ENCODE assay signal across 9 cellular contexts in genomic region chr14:69695664-69696527, GRCh38.
A peak's percentile ranks its signal among the peaks of the same experiment; 100 is the strongest.
DNase-seq lines count a peak whose midpoint lies in the region; ATAC-seq and TF ChIP-seq lines count a peak whose summit lies in the region.
"Had no signal": no experiment of that assay in that cellular context is flagged by ENCODE, and none has a peak within 500 bp of the region (broad histone marks: within the 10 kb centered on the region; RNA-seq: fewer than 3 reads in every experiment).

No MANE protein-coding gene starts in this region.

- WGBS in ectodermal cell, 2 experiments, result 42 to 48% methylated on average over 2 of the region's 2 CpGs

- H3K36me3 Mint-ChIP-seq in naive B cell, result peaks cover 0 to 6% of the 10 kb centered on the region in 2 donors

- H4K20me1 ChIP-seq in BLaER1 treated with 17β-estradiol and CSF1 and Interleukin-3, amounts not matched to agents 10 nM and 100 nM, result peaks cover 0 to 97% (median 6%) of the 10 kb centered on the region in 11 experiments; a peak in 9 of 22 replicates

- ATAC-seq in naive B cell (ENCODE audit: low read depth in 2 of 2) (peak; percentile 66 to 69), HG03280 (IDR thresholded peaks at IDR 0.05; ENCODE audit: unreplicated experiment) (no peak), HG02870 (IDR thresholded peaks at IDR 0.05; ENCODE audit: unreplicated experiment) (no peak)

- CTCF ChIA-PET in HEK293 (lab: Yijun Ruan, JAX), result no interaction called here

- H3K4me3 ChIP-seq in BLaER1 treated with 17β-estradiol and CSF1 and Interleukin-3, amounts not matched to agents 10 nM and 100 nM, result peak overlapping the region in 1 of 10 experiments; percentile 9; a peak in 1 of 20 replicates
- no peak overlapping the region for H3K4me3 ChIP-seq in HEK293 (ENCODE audit: low read depth, low read length)
- H3K4me3 ChIP-seq in ectodermal cell (ENCODE audit: insufficient read depth, low read depth, low read length), result no peak overlapping the region

- H3K4me1 Mint-ChIP-seq in naive B cell, result peaks cover 81 to 98% (median 92%) of the 10 kb centered on the region in 3 donors

- H3K27me3 ChIP-seq in BLaER1 treated with 17β-estradiol and CSF1 and Interleukin-3, amounts not matched to agents 10 nM and 100 nM, result no peaks in the 10 kb centered on the region
- no peaks in the 10 kb centered on the region for H3K27me3 ChIP-seq in ectodermal cell (ENCODE audit: control insufficient read depth, insufficient read depth, low read length, poor library complexity, severe bottlenecking)

- no peaks in the 10 kb centered on the region for H3K9me3 ChIP-seq in BLaER1 treated with 17β-estradiol and CSF1 and Interleukin-3, amounts not matched to agents 10 nM and 100 nM (replicated peaks in 1 of 11)
- no peaks in the 10 kb centered on the region for H3K9me3 ChIP-seq in HEK293 (ENCODE audit: control insufficient read depth, insufficient read depth, low read depth, low read length)
- no peaks in the 10 kb centered on the region for H3K9me3 ChIP-seq in ectodermal cell (ENCODE audit: control insufficient read depth, low read length)

- peak overlapping the region; percentile 13 to 81 (median 60) for H3K4me3 Mint-ChIP-seq in naive B cell
- H3K4me3 Mint-ChIP-seq: central memory CD8-positive, alpha-beta T cell had no signal

- DNase-seq in NOMO-1 treated with DMSO at 0.1 percent for 48 hours (lab: John Stamatoyannopoulos, UW; ENCODE audit: unreplicated experiment) (peak; percentile 54), naive B cell (peak; percentile 41), GM19240 (ENCODE audit: insufficient read length, low spot score) (no peak)

- H3K27ac Mint-ChIP-seq in naive B cell, result peak overlapping the region; percentile 60 to 95 (median 76)

- peaks cover 0 to 16% (median 3%) of the 10 kb centered on the region in 11 experiments; a peak in 9 of 22 replicates for H3K36me3 ChIP-seq in BLaER1 treated with 17β-estradiol and CSF1 and Interleukin-3, amounts not matched to agents 10 nM and 100 nM
- no peaks in the 10 kb centered on the region for H3K36me3 ChIP-seq in HEK293 (ENCODE audit: control insufficient read depth in 2 of 2, insufficient read depth in 1 of 2, low read length in 2 of 2)
- no peaks in the 10 kb centered on the region for H3K36me3 ChIP-seq in ectodermal cell (ENCODE audit: control insufficient read depth, insufficient read depth, low read length)

- peaks cover 91 to 100% (median 97%) of the 10 kb centered on the region in 10 experiments for H3K4me1 ChIP-seq in BLaER1 treated with 17β-estradiol and CSF1 and Interleukin-3, amounts not matched to agents 10 nM and 100 nM
- H3K4me1 ChIP-seq in HEK293 (ENCODE audit: control insufficient read depth, insufficient read depth, low read length), result peaks cover 12% of the 10 kb centered on the region; the same call in 1 of the 2 replicates
- H3K4me1 ChIP-seq in ectodermal cell (ENCODE audit: control insufficient read depth, insufficient read depth, low read length), result peaks cover 42% of the 10 kb centered on the region

- H3K9ac ChIP-seq in BLaER1 treated with 17β-estradiol and CSF1 and Interleukin-3, amounts not matched to agents 10 nM and 100 nM, result peak overlapping the region in 7 of 11 experiments; percentile 3 to 70 (median 21); a peak in 7 of 22 replicates

- no peaks in the 10 kb centered on the region for H3K27me3 Mint-ChIP-seq in naive B cell
- H3K27me3 Mint-ChIP-seq: central memory CD8-positive, alpha-beta T cell had no signal

- no peak for TF ChIP-seq CTCF in HEK293 (tag by site-specific recombination; IDR thresholded peaks at IDR 0.05)

- peak overlapping the region; percentile 80 to 92 (median 88) for H3K4me2 ChIP-seq in BLaER1 treated with 17β-estradiol and CSF1 and Interleukin-3, amounts not matched to agents 10 nM and 100 nM

- peak overlapping the region in 9 of 11 experiments; percentile 45 to 80 (median 77); a peak in 19 of 22 replicates for H3K27ac ChIP-seq in BLaER1 treated with 17β-estradiol and CSF1 and Interleukin-3, amounts not matched to agents 10 nM and 100 nM
- no peak overlapping the region for H3K27ac ChIP-seq in HEK293 (ENCODE audit: extremely low read depth, low read depth, low read length)
- peak overlapping the region; percentile 11 for H3K27ac ChIP-seq in ectodermal cell (ENCODE audit: insufficient read depth, low read depth, low read length, poor library complexity, severe bottlenecking)

- POLR2A ChIA-PET in HEK293 (lab: Yijun Ruan, JAX), result no interaction called here

- H3K9me3 Mint-ChIP-seq in naive B cell, result no peaks in the 10 kb centered on the region
- H3K9me3 Mint-ChIP-seq: central memory CD8-positive, alpha-beta T cell had no signal

TF ChIP-seq in HEK293, 187 proteins besides CTCF, POLR2A, EP300 and RAD21 (continues in another document):
- TF ChIP-seq PRDM10 (tag by site-specific recombination; IDR thresholded peaks at IDR 0.05), result peak; percentile 83
- TF ChIP-seq PBX3 (CRISPR knock-in tag; IDR thresholded peaks at IDR 0.05), result no peak
- no peak for TF ChIP-seq ZNF704 (tag by site-specific recombination; IDR thresholded peaks at IDR 0.05)
- TF ChIP-seq SP3 (tag by site-specific recombination; IDR thresholded peaks at IDR 0.05), result no peak
- TF ChIP-seq ZNF785 (tag by site-specific recombination; IDR thresholded peaks at IDR 0.05), result no peak
- no peak for TF ChIP-seq ZBTB48 (tag by site-specific recombination; IDR thresholded peaks at IDR 0.05)
- TF ChIP-seq ZNF16 (tag by site-specific recombination; IDR thresholded peaks at IDR 0.05; ENCODE audit: low read depth), result no peak
- no peak for TF ChIP-seq TCF7L2 (IDR thresholded peaks at IDR 0.05; ENCODE audit: borderline replicate concordance, low read depth, low read length)
- peak; percentile 55 for TF ChIP-seq PRDM6 (tag by site-specific recombination; IDR thresholded peaks at IDR 0.05)
- TF ChIP-seq MZF1 (tag by site-specific recombination; IDR thresholded peaks at IDR 0.05; ENCODE audit: borderline replicate concordance), result no peak
- TF ChIP-seq ZNF324 (tag by site-specific recombination; IDR thresholded peaks at IDR 0.05), result no peak

Comparison
In these comparisons a context has a peak if more than half of its experiments do, and no peak if none do; other contexts are left out.
1. ATAC-seq: peak in naive B cell (2 of 2); none in HG03280 (single experiment) and HG02870 (single experiment).